ENCODE assay signal across 8 cellular contexts in genomic region chr11:63680842-63681207, GRCh38. TPM values are rescaled to one million over a fixed set of nuclear protein-coding genes. Genes with fewer than 3 reads are reported as not detected.
DNase-seq lines count a peak whose midpoint lies in the region; ATAC-seq and TF ChIP-seq lines count a peak whose summit lies in the region.

No MANE protein-coding gene starts in this region.

- no peak overlapping the region for H3K9ac ChIP-seq in BLaER1
- H3K9ac ChIP-seq in endodermal cell (ENCODE audit: extremely low read depth, low read length, poor library complexity, severe bottlenecking), result no peak overlapping the region
- H3K9ac ChIP-seq in neural progenitor cell, result no peak overlapping the region

- H3K27me3 Mint-ChIP-seq in T-helper 17 cell, result no peaks in the 10 kb centered on the region
- no peaks in the 10 kb centered on the region for H3K27me3 Mint-ChIP-seq in endodermal cell (ENCODE audit: insufficient read depth)
- peaks cover 2% of the 10 kb centered on the region for H3K27me3 Mint-ChIP-seq in neural progenitor cell (ENCODE audit: insufficient read depth, low read depth)

- POLR2A ChIA-PET in HEK293T (lab: Yijun Ruan, JAX), result interaction anchor here (0.6 to 2.7 kb wide), 15 partner anchors 7 to 954 kb away, joined by 3 to 21 read pairs (median 4); partner anchors contain the start of genes ATL3 and HNRNPUL2

- CTCF ChIA-PET in HEK293T (lab: Yijun Ruan, JAX), result no interaction called here

- H3K4me2 ChIP-seq in BLaER1 (peak overlapping the region; percentile 74), neural progenitor cell (peak overlapping the region; percentile 75)

- peaks cover 34% of the 10 kb centered on the region for H3K4me1 ChIP-seq in BLaER1
- peaks cover 3% of the 10 kb centered on the region for H3K4me1 ChIP-seq in endodermal cell (ENCODE audit: control insufficient read depth, insufficient read depth, low read length)
- peaks cover 18% of the 10 kb centered on the region for H3K4me1 ChIP-seq in neural progenitor cell

- no peaks in the 10 kb centered on the region for H3K9me3 ChIP-seq in BLaER1
- no peaks in the 10 kb centered on the region for H3K9me3 ChIP-seq in T-helper 17 cell (ENCODE audit: control insufficient read depth, low read length, poor library complexity, severe bottlenecking)
- no peaks in the 10 kb centered on the region for H3K9me3 ChIP-seq in endodermal cell (ENCODE audit: control insufficient read depth, low read length)
- H3K9me3 ChIP-seq in neural progenitor cell (ENCODE audit: low read depth), result no peaks in the 10 kb centered on the region

- H3K36me3 ChIP-seq in BLaER1 (peaks cover 11% of the 10 kb centered on the region; the same call in 1 of the 2 replicates), endodermal cell (ENCODE audit: control insufficient read depth, insufficient read depth, low read length) (no peaks in the 10 kb centered on the region), neural progenitor cell (no peaks in the 10 kb centered on the region)

- no peaks in the 10 kb centered on the region for H3K9me3 Mint-ChIP-seq in endodermal cell
- H3K9me3 Mint-ChIP-seq in neural progenitor cell, result no peaks in the 10 kb centered on the region

- TF ChIP-seq CTCF in endodermal cell (conservative IDR thresholded peaks at IDR 0.05) (no peak), neural progenitor cell (IDR thresholded peaks at IDR 0.05) (no peak)

- peaks cover 37% of the 10 kb centered on the region for H3F3A ChIP-seq in neural progenitor cell (ENCODE audit: low read depth)

- H3K4me3 Mint-ChIP-seq in T-helper 17 cell (peak overlapping the region; percentile 100), endodermal cell (peak overlapping the region; percentile 84), neural progenitor cell (peak overlapping the region; percentile 93)

- H3K27ac Mint-ChIP-seq in T-helper 17 cell (peak overlapping the region; percentile 94), endodermal cell (peak overlapping the region; percentile 92), neural progenitor cell (peak overlapping the region; percentile 11)

- H3K79me2 ChIP-seq in neural progenitor cell (ENCODE audit: low read depth), result peaks cover 43% of the 10 kb centered on the region

- DNase-seq in HEK293T (ENCODE audit: extremely low spot score) (no peak), T-helper 17 cell (no peak), endodermal cell (no peak), neural progenitor cell (ENCODE audit: low spot score) (no peak), HUDEP-2 (lab: John Stamatoyannopoulos, UW; ENCODE audit: unreplicated experiment in 76 of 76) (no peak), NCI-H446 treated with DMSO at 0.1 percent for 48 hours (lab: John Stamatoyannopoulos, UW) (no peak), NCI-H226 (no peak)

- no peaks in the 10 kb centered on the region for H3K27me3 ChIP-seq in BLaER1
- H3K27me3 ChIP-seq in endodermal cell (ENCODE audit: control insufficient read depth, insufficient read depth, low read length, poor library complexity, severe bottlenecking), result no peaks in the 10 kb centered on the region
- H3K27me3 ChIP-seq in neural progenitor cell, result no peaks in the 10 kb centered on the region

- H3K4me1 Mint-ChIP-seq in T-helper 17 cell (peaks cover 21% of the 10 kb centered on the region), endodermal cell (peaks cover 16% of the 10 kb centered on the region), neural progenitor cell (peaks cover 20% of the 10 kb centered on the region)

- 47 to 66% methylated on average over 7 to 10 of the region's 10 CpGs for WGBS in endodermal cell (ENCODE audit: insufficient coverage in 1 of 2, insufficient read length in 1 of 2), 2 experiments

- H4K20me1 ChIP-seq in BLaER1 (peaks cover 36% of the 10 kb centered on the region), neural progenitor cell (ENCODE audit: low read depth) (peaks cover 20% of the 10 kb centered on the region)

- H3K27ac ChIP-seq in BLaER1 (peak overlapping the region; percentile 14; the same call in 1 of the 2 replicates), endodermal cell (ENCODE audit: low read depth, low read length) (peak overlapping the region; percentile 72), neural progenitor cell (no peak overlapping the region)

- H3K4me3 ChIP-seq in BLaER1 (peak overlapping the region; percentile 85), endodermal cell (ENCODE audit: low read length) (peak overlapping the region; percentile 92), neural progenitor cell (peak overlapping the region; percentile 83)

- no peak for ATAC-seq in T-helper 17 cell

- H2AFZ ChIP-seq in neural progenitor cell (replicated peaks), result peak overlapping the region; percentile 62

- H3K36me3 Mint-ChIP-seq in T-helper 17 cell (ENCODE audit: low read depth) (peaks cover 4% of the 10 kb centered on the region), endodermal cell (ENCODE audit: low read depth) (peaks cover 5% of the 10 kb centered on the region), neural progenitor cell (no peaks in the 10 kb centered on the region)

TF ChIP-seq in HEK293T, 16 proteins besides CTCF, POLR2A, EP300 and RAD21:
- TF ChIP-seq FOXM1 (IDR thresholded peaks at IDR 0.05; ENCODE audit: borderline replicate concordance) (no peak), ELF4 (IDR thresholded peaks at IDR 0.05) (no peak), TARDBP (IDR thresholded peaks at IDR 0.05) (no peak), FOXA1 (IDR thresholded peaks at IDR 0.05) (no peak), BHLHE40 (IDR thresholded peaks at IDR 0.05; ENCODE audit: borderline replicate concordance) (no peak), SP1 (IDR thresholded peaks at IDR 0.05) (no peak), CTBP1 (IDR thresholded peaks at IDR 0.05; ENCODE audit: borderline replicate concordance) (0 out of 2 replicates have a peak, but pooled peaks have one; percentile 26), FOXK2 (IDR thresholded peaks at IDR 0.05) (no peak)
TF ChIP-seq in HEK293T: peak in this region for 1.

RNA-seq across cellular contexts. Expression of gene RTN3, which starts 0.5 kb away (rescaled TPM):
- 10 to 100 TPM; 29.1 to 36.9 TPM for total RNA-seq in T-helper 17 cell
- total RNA-seq in endodermal cell, result 100 to 1,000 TPM; 128 to 160 TPM
- 247 TPM for polyA plus RNA-seq in endodermal cell (2013, experiment 1 of 2)
- 213 TPM for polyA plus RNA-seq in endodermal cell (2013, experiment 2 of 2)
- 279 and 281 TPM in 2 replicates for total RNA-seq in neural progenitor cell (ENCODE audit: low replicate concordance)

RNA-seq across cellular contexts. Expression of gene ATL3, which starts 9.6 kb away (rescaled TPM):
- total RNA-seq in T-helper 17 cell (10 to 100 TPM; 30.7 to 32.8 TPM), endodermal cell (10 to 100 TPM; 33.8 to 38.0 TPM), neural progenitor cell (ENCODE audit: low replicate concordance) (18.5 and 19.5 TPM in 2 replicates)
- 10.3 TPM for polyA plus RNA-seq in endodermal cell (2013, experiment 1 of 2)
- 10.8 TPM for polyA plus RNA-seq in endodermal cell (2013, experiment 2 of 2)

Comparison
In these comparisons a context has a peak if more than half of its experiments do, and no peak if none do; other contexts are left out.
1. H3K27ac Mint-ChIP-seq: peak in every context shown above with its lines; median percentile 94 in T-helper 17 cell; 92 in endodermal cell; 11 in neural progenitor cell.